Comparison of ENCODE assay signal across 8 cellular contexts in the genomic region with DNA sequence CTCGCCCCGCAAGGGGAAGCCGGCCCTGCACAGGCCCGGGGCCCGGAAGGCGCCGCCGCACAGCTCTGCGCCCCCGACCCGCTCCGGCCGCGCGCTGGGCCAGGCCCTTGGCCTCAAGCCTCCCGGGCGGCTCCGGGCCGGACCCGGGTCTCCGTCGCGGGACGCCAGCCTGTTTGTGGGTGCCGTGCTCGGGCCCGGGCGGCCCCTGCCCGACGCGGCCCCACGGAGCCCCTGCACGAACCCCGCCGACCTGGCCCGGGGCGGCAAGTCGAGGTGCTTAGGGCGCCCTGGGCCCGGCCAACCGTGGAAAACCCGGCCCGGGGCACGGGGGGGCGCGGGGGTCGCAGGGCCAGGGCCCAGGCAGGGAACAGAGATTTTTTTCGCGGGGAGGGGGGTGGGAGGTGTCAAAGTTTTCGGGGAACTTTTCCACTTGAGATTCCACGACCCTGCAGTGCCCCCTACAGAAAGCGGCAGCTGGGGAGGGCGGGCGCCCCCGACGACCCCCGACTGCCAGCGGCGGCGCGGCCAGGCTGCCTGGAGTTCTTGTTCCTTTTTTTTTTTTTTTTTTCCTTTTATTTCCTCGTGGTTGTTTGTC. TPM values are rescaled to one million over a fixed set of nuclear protein-coding genes. Genes with fewer than 3 reads are reported as not detected.
DNase-seq lines count a peak whose midpoint lies in the region; ATAC-seq and TF ChIP-seq lines count a peak whose summit lies in the region.

No MANE protein-coding gene starts in this region.

- peak; percentile 26 for DNase-seq in activated CD4-positive, alpha-beta T cell treated with anti-CD3 and anti-CD28 coated beads for 1 hour
- DNase-seq in mucosa of gallbladder (ENCODE audit: low spot score) (peak; percentile 25), tibial nerve (ENCODE audit: low spot score in 2 of 2) (peak in 1 of 2 donors; percentile 29), H4 (ENCODE audit: low spot score) (no peak), NCI-H510A (lab: John Stamatoyannopoulos, UW) (no peak)

- TF ChIP-seq EP300 in tibial nerve (IDR thresholded peaks at IDR 0.05), result no peak

- 0 out of 2 replicates have a peak, but pooled peaks cover 3% of the 10 kb centered on the region for H3K36me3 ChIP-seq in ES-I3 (ENCODE audit: insufficient read depth, low read length)
- no peaks in the 10 kb centered on the region for H3K36me3 ChIP-seq in ectodermal cell (ENCODE audit: control insufficient read depth, insufficient read depth, low read length)
- no peaks in the 10 kb centered on the region for H3K36me3 ChIP-seq in tibial nerve

- H3K9ac ChIP-seq in ES-I3 (ENCODE audit: low read depth, low read length), result peak overlapping the region; percentile 61; the same call in 1 of the 2 replicates

- no peak for TF ChIP-seq POLR2A in tibial nerve (IDR thresholded peaks at IDR 0.05)

- 21 to 24% methylated on average over 61 to 62 of the region's 62 CpGs for WGBS in ectodermal cell, 2 experiments
- WGBS in tibial nerve, 2 donors, result 2% methylated on average over 32 to 33 of the region's 62 CpGs

- H3K4me1 ChIP-seq in ES-I3 (ENCODE audit: insufficient read depth, low read length) (peaks cover 20% of the 10 kb centered on the region), ectodermal cell (ENCODE audit: control insufficient read depth, insufficient read depth, low read length) (peaks cover 8% of the 10 kb centered on the region), tibial nerve (peaks cover 0 to 56% (median 12%) of the 10 kb centered on the region in 4 donors)

- H3K27ac ChIP-seq in ectodermal cell (ENCODE audit: insufficient read depth, low read depth, low read length, poor library complexity, severe bottlenecking) (peak overlapping the region; percentile 9), tibial nerve (peak overlapping the region; percentile 85 to 95 (median 88))

- H3K27me3 ChIP-seq in ectodermal cell (ENCODE audit: control insufficient read depth, insufficient read depth, low read length, poor library complexity, severe bottlenecking), result peaks cover 14% of the 10 kb centered on the region
- no peaks in the 10 kb centered on the region for H3K27me3 ChIP-seq in tibial nerve

- H3K4me3 ChIP-seq in ectodermal cell (ENCODE audit: insufficient read depth, low read depth, low read length), result peak overlapping the region; percentile 71
- peak overlapping the region; percentile 79 to 96 (median 86) for H3K4me3 ChIP-seq in tibial nerve

- peak; percentile 7 for ATAC-seq in HG02884 (IDR thresholded peaks at IDR 0.05; ENCODE audit: unreplicated experiment)

- no peaks in the 10 kb centered on the region for H3K9me3 ChIP-seq in ES-I3 (ENCODE audit: control insufficient read depth, insufficient read depth, low read length)
- H3K9me3 ChIP-seq in ectodermal cell (ENCODE audit: control insufficient read depth, low read length), result no peaks in the 10 kb centered on the region
- no peaks in the 10 kb centered on the region for H3K9me3 ChIP-seq in tibial nerve

- TF ChIP-seq CTCF in tibial nerve (IDR thresholded peaks at IDR 0.05), result peak in 1 of 5 experiments; percentile 51

RNA-seq across cellular contexts. Expression of a gene that starts 0.8 kb away (rescaled TPM):
- 93.6 TPM for polyA plus RNA-seq in ectodermal cell (2013, experiment 1 of 4)
- polyA plus RNA-seq in ectodermal cell (2013, experiment 2 of 4), result 93.8 TPM
- polyA plus RNA-seq in ectodermal cell (2013, experiment 3 of 4), result 74.7 TPM
- polyA plus RNA-seq in ectodermal cell (2013, experiment 4 of 4), result 85.0 TPM
- 63.7 TPM for total RNA-seq in mucosa of gallbladder
- 100 to 1,000 TPM in 1 of 4 donors, 10 to 100 TPM in 3; 70.2 to 148 (median 85.9) TPM for total RNA-seq in tibial nerve
- total RNA-seq in H4 (2014; rRNA removed; shearing (Covaris generic)), result 6.1 and 8.8 TPM in 2 replicates

RNA-seq across cellular contexts. Expression of a gene that starts 42.3 kb away (rescaled TPM):
- polyA plus RNA-seq in ectodermal cell (2013, experiment 1 of 4), result 36.2 TPM
- polyA plus RNA-seq in ectodermal cell (2013, experiment 2 of 4), result 35.3 TPM
- 26.1 TPM for polyA plus RNA-seq in ectodermal cell (2013, experiment 3 of 4)
- polyA plus RNA-seq in ectodermal cell (2013, experiment 4 of 4), result 28.6 TPM
- total RNA-seq in mucosa of gallbladder, result 39.1 TPM
- total RNA-seq in tibial nerve, result 100 to 1,000 TPM in 1 of 4 donors, 10 to 100 TPM in 3; 57.6 to 123 (median 73.0) TPM
- total RNA-seq in H4 (2014; rRNA removed; shearing (Covaris generic)), result 0.95 and 1.1 TPM in 2 replicates

Comparison
In these comparisons a context has a peak if more than half of its experiments do, and no peak if none do; other contexts are left out.
1. DNase-seq: peak in activated CD4-positive, alpha-beta T cell treated with anti-CD3 and anti-CD28 coated beads for 1 hour (single experiment) and mucosa of gallbladder (single experiment); none in H4 (single experiment) and NCI-H510A (single experiment).
2. RNA of a gene that starts 42.3 kb away (total RNA-seq): 57.6 to 123 TPM in tibial nerve and 39.1 TPM in mucosa of gallbladder (single experiment); 0.95 to 1.1 TPM in H4; every median in the first group is over 10 times any median in the second.